Comparison of ENCODE assay signal across 19 cellular contexts in genomic region chr11:35950082-35950481, GRCh38. TPM values are rescaled to one million over a fixed set of nuclear protein-coding genes. Genes with fewer than 3 reads are reported as not detected.
A peak's percentile ranks its signal among the peaks of the same experiment; 100 is the strongest.
DNase-seq lines count a peak whose midpoint lies in the region; ATAC-seq and TF ChIP-seq lines count a peak whose summit lies in the region.
"Had no signal": no experiment of that assay in that cellular context is flagged by ENCODE, and none has a peak within 500 bp of the region (broad histone marks: within the 10 kb centered on the region; RNA-seq: fewer than 3 reads in every experiment).

No MANE protein-coding gene starts in this region.

- H3K36me3 ChIP-seq in mammary epithelial cell (ENCODE audit: insufficient read depth, low read length) (no peaks in the 10 kb centered on the region), breast epithelium (no peaks in the 10 kb centered on the region)
- H3K36me3 ChIP-seq: HAP-1 had no signal

- no peaks in the 10 kb centered on the region for H3K36me3 Mint-ChIP-seq in MCF 10A (ENCODE audit: insufficient read depth, unreplicated experiment)
- H3K36me3 Mint-ChIP-seq: CD4-positive, alpha-beta memory T cell had no signal

- dilution Hi-C loops in mammary epithelial cell (cut with HindIII; ENCODE audit: low sequenced_read_pairs), result no loop called here

- H3K9me3 Mint-ChIP-seq in MCF 10A (ENCODE audit: unreplicated experiment), result no peaks in the 10 kb centered on the region
- H3K9me3 Mint-ChIP-seq: CD14-positive monocyte; CD4-positive, alpha-beta memory T cell had no signal

- H3K4me2 ChIP-seq in mammary epithelial cell (ENCODE audit: insufficient read depth, low read depth, low read length), result no peak overlapping the region
- H3K4me2 ChIP-seq: A549 had no signal

- CTCF ChIA-PET in MCF 10A (lab: Yijun Ruan, JAX) (interaction anchor here (0.5 to 2.5 kb wide), 5 partner anchors 25 to 540 kb away, joined by 3 to 13 read pairs (median 4); no protein-coding TSS in a partner anchor), mammary epithelial cell (lab: Charles Lee; ENCODE audit: low non-redundant PET) (no interaction called here)

- intact Hi-C loops in MCF 10A (cut with micrococcal nuclease) (no loop called here), mammary epithelial cell (cut with micrococcal nuclease) (no loop called here), breast epithelium (cut with DNase I; ENCODE audit: low total_unique reads) (no loop called here)

- DNase-seq in MCF 10A (ENCODE audit: unreplicated experiment), result no peak
- DNase-seq in mammary epithelial cell, result no peak
- no peak for DNase-seq in breast epithelium (ENCODE audit: low spot score in 2 of 2)
- DNase-seq in foreskin keratinocyte, result peak in 1 of 2 donors; percentile 23
- DNase-seq in stimulated activated CD4-positive, alpha-beta T cell treated with anti-CD3 and anti-CD28 coated beads, Interleukin-12 subunit alpha, Interleukin-12 subunit beta, amount 100 ng/mL, for 4 hours, result no peak
- DNase-seq in SW480 (ENCODE audit: low spot score), result no peak
- no peak for DNase-seq in germinal center (ENCODE audit: low spot score)
- DNase-seq: AML-193; CD4-positive, alpha-beta memory T cell; DMS153; DMS79; GF-D8; GM23248 had no signal

- TF ChIP-seq POLR2A in breast epithelium (IDR thresholded peaks at IDR 0.05), result no peak

- peaks cover 24% of the 10 kb centered on the region for H3K4me1 ChIP-seq in mammary epithelial cell (ENCODE audit: insufficient read depth, low read length)
- peaks cover 0 to 8% of the 10 kb centered on the region in 2 donors for H3K4me1 ChIP-seq in breast epithelium
- no peaks in the 10 kb centered on the region for H3K4me1 ChIP-seq in foreskin keratinocyte
- H3K4me1 ChIP-seq: HAP-1 had no signal

- no TSS peak for BruUV-seq in MCF 10A (replicated peaks; lab: Mats Ljungman, UMichigan)
- no TSS peak for BruUV-seq in mammary epithelial cell (replicated peaks; lab: Mats Ljungman, UMichigan)

- H3K79me2 ChIP-seq in mammary epithelial cell (ENCODE audit: insufficient read depth, low read length), result peaks cover 98% of the 10 kb centered on the region

- H3K9me3 ChIP-seq in mammary epithelial cell (replicated peaks; ENCODE audit: insufficient read depth, low read length), result no peaks in the 10 kb centered on the region
- no peaks in the 10 kb centered on the region for H3K9me3 ChIP-seq in breast epithelium
- H3K9me3 ChIP-seq: A549, HAP-1 had no signal

- H3K27me3 Mint-ChIP-seq in MCF 10A (ENCODE audit: insufficient read depth, unreplicated experiment), result no peaks in the 10 kb centered on the region

- POLR2A ChIA-PET in MCF 10A (lab: Yijun Ruan, JAX), result interaction anchor here (0.7 to 5.2 kb wide), 4 partner anchors 22 to 128 kb away, joined by 3 to 25 read pairs (median 4); no protein-coding TSS in a partner anchor

- no peak overlapping the region for H3K9ac ChIP-seq in mammary epithelial cell (ENCODE audit: insufficient read depth, low read length)
- H3K9ac ChIP-seq: GM23248 had no signal

- H3K27ac ChIP-seq in mammary epithelial cell (ENCODE audit: insufficient read depth, low read depth, low read length) (no peak overlapping the region), breast epithelium (peak overlapping the region; percentile 55 to 78), foreskin keratinocyte (no peak overlapping the region)
- H3K27ac ChIP-seq: 22Rv1, A549, GM23248 had no signal

- no peak overlapping the region for H3K4me3 Mint-ChIP-seq in MCF 10A (ENCODE audit: unreplicated experiment)
- H3K4me3 Mint-ChIP-seq: CD14-positive monocyte; CD4-positive, alpha-beta memory T cell had no signal

- ATAC-seq in foreskin keratinocyte, result peak; percentile 51
- no peak for ATAC-seq in GM18517 (IDR thresholded peaks at IDR 0.05; ENCODE audit: unreplicated experiment)
- ATAC-seq: A549, HepG2 had no signal

- H3K4me1 Mint-ChIP-seq in MCF 10A (ENCODE audit: insufficient read depth, unreplicated experiment), result peaks cover 91% of the 10 kb centered on the region

- H4K20me1 ChIP-seq in mammary epithelial cell (ENCODE audit: insufficient read depth, low read length), result no peaks in the 10 kb centered on the region

- no peak overlapping the region for H3K4me3 ChIP-seq in mammary epithelial cell (replicated peaks in 1 of 3; ENCODE audit: insufficient read depth in 1 of 3, low read depth in 2 of 3, low read length in 3 of 3)
- H3K4me3 ChIP-seq in breast epithelium, result no peak overlapping the region
- H3K4me3 ChIP-seq: A549, GM23248, HAP-1 had no signal

- TF ChIP-seq CTCF in MCF 10A (IDR thresholded peaks at IDR 0.05; ENCODE audit: unreplicated experiment) (no peak), mammary epithelial cell (conservative IDR thresholded peaks at IDR 0.05 in 1 of 2, IDR thresholded peaks at IDR 0.05 in 1 of 2; ENCODE audit: extremely low read depth in 1 of 2, insufficient read depth in 1 of 2, low read depth in 1 of 2, low read length in 2 of 2) (no peak), breast epithelium (IDR thresholded peaks at IDR 0.05) (peak in 2 of 3 donors; percentile 14 to 16), foreskin keratinocyte (conservative IDR thresholded peaks at IDR 0.05) (no peak)

- WGBS in mammary epithelial cell (ENCODE audit: low coverage, missing lambda C conversion rate), result 66% methylated on average over 5 of the region's 5 CpGs

- in situ Hi-C loops in mammary epithelial cell (cut with MboI; ENCODE audit: low sequenced_read_pairs in 2 of 2), result no loop called here

- peak overlapping the region; percentile 29 for H3K27ac Mint-ChIP-seq in MCF 10A (ENCODE audit: low read depth, unreplicated experiment)
- H3K27ac Mint-ChIP-seq: CD14-positive monocyte; CD4-positive, alpha-beta memory T cell had no signal

- H3K27me3 ChIP-seq in mammary epithelial cell (ENCODE audit: insufficient read depth, low read length) (no peaks in the 10 kb centered on the region), breast epithelium (no peaks in the 10 kb centered on the region), foreskin keratinocyte (no peaks in the 10 kb centered on the region)

- H2AFZ ChIP-seq in mammary epithelial cell (ENCODE audit: low read depth, low read length), result no peak overlapping the region
- H2AFZ ChIP-seq: GM23248 had no signal

RNA-seq across cellular contexts. Expression of gene LDLRAD3, which starts 6.2 kb away (rescaled TPM):
- total RNA-seq in MCF 10A (2022), result 39.2 and 55.7 TPM in 2 replicates
- total RNA-seq in mammary epithelial cell, result 10 to 100 TPM; 15.3 to 18.4 TPM
- polyA plus RNA-seq in mammary epithelial cell, result 11.5 TPM
- 33.4 TPM for polyA minus RNA-seq in mammary epithelial cell
- total RNA-seq in breast epithelium, result 10 to 100 TPM; 20.3 to 45.4 (median 40.6) TPM
- total RNA-seq in foreskin keratinocyte, result 9.6 and 9.9 TPM in 2 replicates
- 4.0 and 5.0 TPM in 2 replicates for polyA plus RNA-seq in foreskin keratinocyte
- total RNA-seq: CD4-positive, alpha-beta memory T cell had no signal
- polyA plus RNA-seq: CD4-positive, alpha-beta memory T cell had no signal

Comparison
In these comparisons a context has a peak if more than half of its experiments do, and no peak if none do; other contexts are left out.
1. CTCF ChIP-seq: peak in breast epithelium (2 of 3); none in MCF 10A (single experiment), mammary epithelial cell (0 of 2) and foreskin keratinocyte (single experiment).
2. H3K27ac ChIP-seq: peak in breast epithelium (2 of 2); none in mammary epithelial cell (single experiment) and foreskin keratinocyte (single experiment).